Comparison of ENCODE assay signal across 18 cellular contexts in the genomic region with DNA sequence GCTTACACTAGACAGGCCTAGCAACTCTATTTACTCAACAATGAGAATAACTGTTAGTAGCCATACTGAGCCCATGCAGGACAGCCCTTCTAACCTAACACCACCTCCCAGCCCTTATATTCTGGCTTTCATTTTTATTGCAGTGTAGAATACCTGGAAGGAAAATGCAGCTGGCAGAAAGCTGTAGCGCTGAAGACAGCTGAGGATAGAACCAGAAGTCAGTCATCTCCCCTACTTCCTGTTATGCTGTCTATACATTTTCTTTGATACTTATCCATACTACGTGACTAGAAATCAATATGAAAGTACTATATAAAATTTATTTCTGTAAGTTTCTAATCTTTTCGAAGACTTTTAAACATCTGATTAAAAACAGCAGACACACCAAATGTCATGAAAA.
"Had no signal": no experiment of that assay in that cellular context is flagged by ENCODE, and none has a peak within 500 bp of the region (broad histone marks: within the 10 kb centered on the region; RNA-seq: fewer than 3 reads in every experiment).

No MANE protein-coding gene starts in this region.

- H3K27ac Mint-ChIP-seq: stimulated activated memory B cell treated with anti-CD40 and anti-IgM and Interleukin-4, amounts not matched to agents 10 μg/mL and 1 μg/mL and 100 μg/mL, for 72 hours; stimulated activated naive CD8-positive, alpha-beta T cell treated with anti-CD3 and anti-CD28 coated beads, Interleukin-15, Interleukin-2, amounts not matched to agents 100 ng/mL and 50 ng/mL, for 24 hours had no signal

- H3K27ac ChIP-seq: heart left ventricle, testis, tibial nerve had no signal

- H3K4me1 ChIP-seq: testis, tibial nerve had no signal

- ATAC-seq: esophagus mucosa; heart left ventricle; left lobe of liver; sciatic nerve; stimulated activated memory B cell treated with anti-CD40 and anti-IgM and Interleukin-4, amounts not matched to agents 10 μg/mL and 1 μg/mL and 100 μg/mL, for 72 hours had no signal

- H3K9me3 ChIP-seq: heart left ventricle, spleen, testis, tibial nerve had no signal

- H3K27me3 ChIP-seq: heart left ventricle, spleen, testis, tibial nerve had no signal

- H3K27me3 Mint-ChIP-seq: naive thymus-derived CD8-positive, alpha-beta T cell; stimulated activated memory B cell treated with anti-CD40 and anti-IgM and Interleukin-4, amounts not matched to agents 10 μg/mL and 1 μg/mL and 100 μg/mL, for 72 hours; stimulated activated naive CD8-positive, alpha-beta T cell treated with anti-CD3 and anti-CD28 coated beads, Interleukin-15, Interleukin-2, amounts not matched to agents 100 ng/mL and 50 ng/mL, for 24 hours had no signal

- H3K4me3 Mint-ChIP-seq: naive thymus-derived CD8-positive, alpha-beta T cell; stimulated activated memory B cell treated with anti-CD40 and anti-IgM and Interleukin-4, amounts not matched to agents 10 μg/mL and 1 μg/mL and 100 μg/mL, for 72 hours; stimulated activated naive CD8-positive, alpha-beta T cell treated with anti-CD3 and anti-CD28 coated beads, Interleukin-15, Interleukin-2, amounts not matched to agents 100 ng/mL and 50 ng/mL, for 24 hours had no signal

- H3K9me3 Mint-ChIP-seq: naive thymus-derived CD8-positive, alpha-beta T cell; stimulated activated memory B cell treated with anti-CD40 and anti-IgM and Interleukin-4, amounts not matched to agents 10 μg/mL and 1 μg/mL and 100 μg/mL, for 72 hours; stimulated activated naive CD8-positive, alpha-beta T cell treated with anti-CD3 and anti-CD28 coated beads, Interleukin-15, Interleukin-2, amounts not matched to agents 100 ng/mL and 50 ng/mL, for 24 hours had no signal

- H3K4me3 ChIP-seq: heart left ventricle, spleen, testis, tibial nerve had no signal

- DNase-seq: effector memory CD4-positive, alpha-beta T cell; heart left ventricle; hippocampal formation; kidney glomerular epithelial cell; mammary epithelial cell; naive thymus-derived CD8-positive, alpha-beta T cell; posterior cingulate gyrus; spleen; stimulated activated CD4-positive, alpha-beta T cell treated with anti-CD3 and anti-CD28 coated beads, Interleukin-15, amount 100 ng/mL, for 24 hours; stimulated activated CD4-positive, alpha-beta T cell treated with anti-CD3 and anti-CD28 coated beads, Interleukin-1b, Interleukin-23, amount 100 ng/mL, for 48 hours; stimulated activated CD4-positive, alpha-beta T cell treated with anti-CD3 and anti-CD28 coated beads, Interleukin-4, amount 100 ng/mL, for 24 hours; testis had no signal
